In the genomic region with DNA sequence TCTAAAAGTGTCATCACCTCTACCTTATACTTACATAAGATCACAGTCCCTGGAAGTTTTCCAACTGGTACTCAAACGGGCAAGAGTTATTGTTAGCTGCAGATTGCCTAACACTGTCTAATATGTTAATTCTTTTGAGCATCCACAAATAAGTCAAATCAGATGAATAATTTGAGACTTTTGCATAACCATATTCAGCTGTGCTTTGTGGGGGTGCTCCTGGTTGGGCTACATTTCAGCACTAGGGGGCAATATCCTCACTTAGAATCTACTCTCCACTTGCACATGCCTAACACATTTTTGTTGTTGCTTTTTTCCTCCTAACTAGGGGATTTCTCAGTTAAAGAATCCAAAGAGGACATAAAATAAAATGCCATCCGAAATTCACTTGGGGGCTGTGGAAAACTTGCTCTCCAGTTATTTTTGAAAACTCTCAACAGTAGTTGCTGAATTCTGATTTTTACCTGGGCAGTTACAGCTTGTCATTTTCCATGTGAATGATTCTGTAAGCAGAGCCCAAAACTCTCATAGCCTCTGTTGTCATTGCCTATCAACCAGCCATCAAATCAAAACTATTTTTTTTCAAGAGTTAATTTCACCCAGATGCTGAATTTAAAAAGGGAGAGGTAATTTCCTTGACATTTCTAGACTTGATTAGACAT, we compare ENCODE assay signal across 8 cellular contexts.
DNase-seq lines count a peak whose midpoint lies in the region; ATAC-seq, FAIRE-seq and TF ChIP-seq lines count a peak whose summit lies in the region.

No MANE protein-coding gene starts in this region.

- no peaks in the 10 kb centered on the region for H3K79me2 ChIP-seq in GM12878 (ENCODE audit: control insufficient read depth, insufficient read depth, low read length)
- H3K79me2 ChIP-seq in keratinocyte (ENCODE audit: control insufficient read depth, insufficient read depth, low read length), result no peaks in the 10 kb centered on the region

- no TSS peak for BruUV-seq in GM12878 (replicated peaks; lab: Mats Ljungman, UMichigan)

- ATAC-seq in GM19455 (IDR thresholded peaks at IDR 0.05; ENCODE audit: unreplicated experiment) (peak; percentile 86), HG03460 (IDR thresholded peaks at IDR 0.05; ENCODE audit: unreplicated experiment) (peak; percentile 80), GM12878 (peak; percentile 97)

- intact Hi-C loops in GM12878 (cut with micrococcal nuclease; ENCODE audit: unreplicated experiment), result loop anchor here (1.0 to 5.0 kb wide), 3 partner anchors 148 to 488 kb away; no protein-coding TSS in a partner anchor

- no peak overlapping the region for H3K4me2 ChIP-seq in GM12878 (ENCODE audit: control insufficient read depth, insufficient read depth)
- no peak overlapping the region for H3K4me2 ChIP-seq in keratinocyte (ENCODE audit: control insufficient read depth, extremely low read depth, insufficient read depth, low read depth, low read length)

- WGBS in GM12878 (ENCODE audit: insufficient coverage, insufficient replicate concordance, low lambda C conversion rate, missing lambda C conversion rate), result 0% methylated on average over 2 of the region's 2 CpGs

- H3K9ac ChIP-seq in GM12878 (ENCODE audit: control insufficient read depth, insufficient read depth, low read length), result no peak overlapping the region
- H3K9ac ChIP-seq in keratinocyte (ENCODE audit: control insufficient read depth, extremely low read depth, insufficient read depth, low read length), result no peak overlapping the region

- H3K36me3 ChIP-seq in GM12878 (ENCODE audit: control insufficient read depth in 2 of 2, insufficient read depth in 2 of 2, low read length in 1 of 2), result no peaks in the 10 kb centered on the region
- no peaks in the 10 kb centered on the region for H3K36me3 ChIP-seq in keratinocyte (ENCODE audit: control insufficient read depth in 2 of 2, extremely low read depth in 1 of 2, insufficient read depth in 2 of 2, low read length in 2 of 2)

- H3K4me3 ChIP-seq in GM12878 (no peak overlapping the region), keratinocyte (ENCODE audit: control insufficient read depth in 2 of 3, extremely low read depth in 1 of 3, insufficient read depth in 2 of 3, low read depth in 1 of 3, low read length in 3 of 3) (no peak overlapping the region)

- POLR2A ChIA-PET in GM12878 (lab: Charles Lee), result no interaction called here

- no peaks in the 10 kb centered on the region for H4K20me1 ChIP-seq in GM12878 (ENCODE audit: control insufficient read depth, insufficient read depth)
- H4K20me1 ChIP-seq in keratinocyte (ENCODE audit: control insufficient read depth, extremely low read depth, insufficient read depth, low read length), result no peaks in the 10 kb centered on the region

- peak; percentile 77 to 85 (median 78) for TF ChIP-seq CTCF in GM12878 (IDR thresholded peaks at IDR 0.05 in 2 of 3, conservative IDR thresholded peaks at IDR 0.05 in 1 of 3; ENCODE audit: control insufficient read depth in 2 of 3, extremely low read depth in 1 of 3, insufficient read depth in 1 of 3, low read depth in 3 of 3, low read length in 3 of 3)
- TF ChIP-seq CTCF in keratinocyte (optimal IDR thresholded peaks at IDR 0.05 in 1 of 3, IDR thresholded peaks at IDR 0.05 in 1 of 3, conservative IDR thresholded peaks at IDR 0.05 in 1 of 3; ENCODE audit: extremely low read depth in 1 of 3, insufficient read depth in 2 of 3, low read length in 3 of 3), result peak; percentile 61 to 77 (median 76)

- no peaks in the 10 kb centered on the region for H3K9me1 ChIP-seq in keratinocyte (ENCODE audit: control insufficient read depth, extremely low read depth, insufficient read depth, low read length)

- SMC1A ChIA-PET in GM12878 (lab: Charles Lee; ENCODE audit: uncharacterized antibody, unreplicated experiment), result interaction anchor here (0.8 to 4.2 kb wide), 25 partner anchors 8 to 643 kb away, joined by 3 to 65 read pairs (median 4); no protein-coding TSS in a partner anchor

- in situ Hi-C loops in GM12878 (cut with MboI), result loop anchor here (5.0 kb wide), 1 partner anchor 144 kb away; no protein-coding TSS in a partner anchor

- no peak for TF ChIP-seq POLR2A in GM12878 (IDR thresholded peaks at IDR 0.05; ENCODE audit: low read depth, low read length)

- dilution Hi-C loops in keratinocyte (cut with MboI; ENCODE audit: extremely low pct_ligation_motif_present, low sequenced_read_pairs), result loop anchor here (10.0 kb wide), 1 partner anchor 157 kb away; no protein-coding TSS in a partner anchor

- H3K27ac ChIP-seq in GM12878 (ENCODE audit: control insufficient read depth, insufficient read depth) (no peak overlapping the region), keratinocyte (ENCODE audit: control insufficient read depth, insufficient read depth, low read length) (no peak overlapping the region)

- peak; percentile 26 to 57 for DNase-seq in NOMO-1 (lab: John Stamatoyannopoulos, UW; ENCODE audit: unreplicated experiment in 2 of 2)
- DNase-seq in NOMO-1 treated with dmso at 0.1 percent for 144 hours (lab: John Stamatoyannopoulos, UW; ENCODE audit: unreplicated experiment), result no peak
- peak; percentile 13 for DNase-seq in OCI-M1 (lab: John Stamatoyannopoulos, UW)
- peak; percentile 7 for DNase-seq in GM12878 (ENCODE audit: low read depth, low spot score)
- no peak for DNase-seq in keratinocyte (ENCODE audit: low read depth, low spot score)
- peak; percentile 25 for DNase-seq in stromal cell of bone marrow (ENCODE audit: low read depth)

- CTCF ChIA-PET in GM12878 (lab: Yijun Ruan, JAX), result interaction anchor here (0.6 to 5.3 kb wide), 33 partner anchors 9 to 1419 kb away, joined by 3 to 72 read pairs (median 4); no protein-coding TSS in a partner anchor

- FAIRE-seq in GM12878 (lab: Jason Lieb, UNC) (peak; percentile 82), keratinocyte (lab: Jason Lieb, UNC) (no peak)

- RAD21 ChIA-PET in GM12878 (lab: Charles Lee; ENCODE audit: unreplicated experiment), result interaction anchor here (0.7 to 5.3 kb wide), 16 partner anchors 9 to 525 kb away, joined by 3 to 49 read pairs (median 4); a partner anchor contains a TSS

- H3K4me1 ChIP-seq in GM12878 (ENCODE audit: control insufficient read depth, insufficient read depth, low read length) (no peaks in the 10 kb centered on the region), keratinocyte (ENCODE audit: control insufficient read depth, extremely low read depth, insufficient read depth, low read length) (peaks cover 20% of the 10 kb centered on the region)

- no peak overlapping the region for H2AFZ ChIP-seq in GM12878 (ENCODE audit: control insufficient read depth, low read depth, low read length)
- H2AFZ ChIP-seq in keratinocyte (ENCODE audit: control insufficient read depth, low read length), result no peak overlapping the region

- no peak for TF ChIP-seq EP300 in GM12878 (IDR thresholded peaks at IDR 0.05; ENCODE audit: borderline replicate concordance in 1 of 2, control insufficient read depth in 1 of 2, low read depth in 2 of 2, low read length in 2 of 2)

- no peaks in the 10 kb centered on the region for H3K27me3 ChIP-seq in GM12878 (replicated peaks in 1 of 2; ENCODE audit: control insufficient read depth in 2 of 2, insufficient read depth in 2 of 2, low read length in 1 of 2)
- H3K27me3 ChIP-seq in keratinocyte (ENCODE audit: control insufficient read depth, extremely low read depth, insufficient read depth, low read length), result no peaks in the 10 kb centered on the region

- TF ChIP-seq RAD21 in GM12878 (IDR thresholded peaks at IDR 0.05; ENCODE audit: insufficient read depth, low read depth, low read length), result peak; percentile 81

- H3K9me3 ChIP-seq in GM12878 (replicated peaks; ENCODE audit: control insufficient read depth, insufficient read depth, low read length) (no peaks in the 10 kb centered on the region), keratinocyte (ENCODE audit: control insufficient read depth, low read depth, low read length) (no peaks in the 10 kb centered on the region)

TF ChIP-seq in GM12878, 131 proteins besides CTCF, POLR2A, EP300 and RAD21 (continues in another document):
- no peak for TF ChIP-seq TCF7 (IDR thresholded peaks at IDR 0.05; ENCODE audit: borderline replicate concordance)
- peak; percentile 88 for TF ChIP-seq SMC3 (IDR thresholded peaks at IDR 0.05; ENCODE audit: borderline replicate concordance, low read length)
- no peak for TF ChIP-seq SUPT20H (IDR thresholded peaks at IDR 0.05; ENCODE audit: borderline replicate concordance, control insufficient read depth, low read depth, low read length)
- TF ChIP-seq FOS (IDR thresholded peaks at IDR 0.05; ENCODE audit: borderline replicate concordance, extremely low read depth, insufficient read length), result no peak
- no peak for TF ChIP-seq PML (IDR thresholded peaks at IDR 0.05; ENCODE audit: low read length)
- TF ChIP-seq SMARCA5 (IDR thresholded peaks at IDR 0.05), result no peak
- TF ChIP-seq ATF7 (IDR thresholded peaks at IDR 0.05; ENCODE audit: low read depth), result no peak
- 0 out of 4 replicates have a peak, but pooled peaks of 1 of the 2 experiments have one; percentile 12 for TF ChIP-seq BHLHE40 (IDR thresholded peaks at IDR 0.05; ENCODE audit: borderline replicate concordance in 1 of 2, low read depth in 2 of 2, low read length in 1 of 2)
- no peak for TF ChIP-seq TCF12 (IDR thresholded peaks at IDR 0.05; ENCODE audit: low read depth, low read length)
- TF ChIP-seq NR2C1 (IDR thresholded peaks at IDR 0.05), result no peak
- TF ChIP-seq NR2C2 (IDR thresholded peaks at IDR 0.05; ENCODE audit: borderline replicate concordance, control insufficient read depth, insufficient read length, low read depth), result no peak
- TF ChIP-seq, protein P1, sequence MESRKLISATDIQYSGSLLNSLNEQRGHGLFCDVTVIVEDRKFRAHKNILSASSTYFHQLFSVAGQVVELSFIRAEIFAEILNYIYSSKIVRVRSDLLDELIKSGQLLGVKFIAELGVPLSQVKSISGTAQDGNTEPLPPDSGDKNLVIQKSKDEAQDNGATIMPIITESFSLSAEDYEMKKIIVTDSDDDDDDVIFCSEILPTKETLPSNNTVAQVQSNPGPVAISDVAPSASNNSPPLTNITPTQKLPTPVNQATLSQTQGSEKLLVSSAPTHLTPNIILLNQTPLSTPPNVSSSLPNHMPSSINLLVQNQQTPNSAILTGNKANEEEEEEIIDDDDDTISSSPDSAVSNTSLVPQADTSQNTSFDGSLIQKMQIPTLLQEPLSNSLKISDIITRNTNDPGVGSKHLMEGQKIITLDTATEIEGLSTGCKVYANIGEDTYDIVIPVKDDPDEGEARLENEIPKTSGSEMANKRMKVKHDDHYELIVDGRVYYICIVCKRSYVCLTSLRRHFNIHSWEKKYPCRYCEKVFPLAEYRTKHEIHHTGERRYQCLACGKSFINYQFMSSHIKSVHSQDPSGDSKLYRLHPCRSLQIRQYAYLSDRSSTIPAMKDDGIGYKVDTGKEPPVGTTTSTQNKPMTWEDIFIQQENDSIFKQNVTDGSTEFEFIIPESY (IDR thresholded peaks at IDR 0.05), result no peak
- no peak for TF ChIP-seq MEF2A (IDR thresholded peaks at IDR 0.05; ENCODE audit: insufficient read depth, low read depth, low read length)
- TF ChIP-seq, protein P2, sequence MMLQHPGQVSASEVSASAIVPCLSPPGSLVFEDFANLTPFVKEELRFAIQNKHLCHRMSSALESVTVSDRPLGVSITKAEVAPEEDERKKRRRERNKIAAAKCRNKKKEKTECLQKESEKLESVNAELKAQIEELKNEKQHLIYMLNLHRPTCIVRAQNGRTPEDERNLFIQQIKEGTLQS (IDR thresholded peaks at IDR 0.05; ENCODE audit: borderline replicate concordance, extremely low read depth, low read depth, low read length), result no peak

Comparison
In these comparisons a context has a peak if more than half of its experiments do, and no peak if none do; other contexts are left out.
1. DNase-seq: peak in NOMO-1 (2 of 2), OCI-M1 (single experiment), GM12878 (single experiment) and stromal cell of bone marrow (single experiment); none in NOMO-1 treated with dmso at 0.1 percent for 144 hours (single experiment) and keratinocyte (single experiment).
2. Peak in every context shown above with its lines, with median percentiles within 50 percentile points of each other: ATAC-seq.